8 cellular contexts compared by ENCODE assay signal in the genomic region with DNA sequence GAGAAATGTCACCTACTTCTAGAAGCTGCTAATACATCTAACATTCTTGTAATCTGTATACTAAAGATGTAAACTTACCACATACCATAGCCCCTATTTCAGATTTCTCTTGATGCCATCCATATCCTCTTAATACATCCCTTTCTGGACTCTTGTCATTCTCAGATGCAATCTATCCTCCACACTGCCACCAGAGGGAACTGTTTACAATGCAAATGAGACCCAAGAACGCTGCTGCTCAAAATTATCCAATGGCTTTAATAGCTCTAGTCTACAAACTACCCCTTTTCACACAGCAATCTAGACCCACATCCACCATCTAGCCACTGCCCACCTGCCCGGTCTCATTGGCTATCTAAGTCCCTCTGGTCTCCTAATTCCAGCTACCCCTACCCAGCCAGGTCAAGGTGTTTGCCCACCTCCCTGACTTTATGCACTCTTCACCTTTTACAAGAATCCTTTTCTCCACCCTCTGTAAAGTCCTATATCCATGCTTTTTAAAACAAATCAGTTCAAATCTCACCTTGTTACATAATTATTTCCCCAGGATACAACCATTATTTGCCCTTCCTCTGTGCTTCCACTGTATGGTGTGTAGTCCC. TPM values are rescaled to one million over a fixed set of nuclear protein-coding genes. Genes with fewer than 3 reads are reported as not detected.
DNase-seq lines count a peak whose midpoint lies in the region; ATAC-seq, FAIRE-seq and TF ChIP-seq lines count a peak whose summit lies in the region.

No MANE protein-coding gene starts in this region.

- H3K79me2 ChIP-seq in keratinocyte (ENCODE audit: control insufficient read depth, insufficient read depth, low read length), result no peaks in the 10 kb centered on the region

- no peaks in the 10 kb centered on the region for H3K27me3 ChIP-seq in keratinocyte (ENCODE audit: control insufficient read depth, extremely low read depth, insufficient read depth, low read length)

- H3K36me3 Mint-ChIP-seq in activated naive CD8-positive, alpha-beta T cell treated with anti-CD3 and anti-CD28 coated beads, Interleukin-2, amount 50 U/mL, for 24 hours (ENCODE audit: low read depth), result no peaks in the 10 kb centered on the region

- peak; percentile 37 for DNase-seq in CD1c-positive myeloid dendritic cell (ENCODE audit: extremely low spot score)
- peak; percentile 37 for DNase-seq in GM13976 (ENCODE audit: low spot score)
- DNase-seq in NCI-H1694 treated with DMSO at 0.1 percent for 48 hours (lab: John Stamatoyannopoulos, UW), result peak; percentile 54
- DNase-seq in activated naive CD8-positive, alpha-beta T cell treated with anti-CD3 and anti-CD28 coated beads, Interleukin-2, amount 50 U/mL, for 24 hours, result peak; percentile 17
- DNase-seq in keratinocyte (ENCODE audit: low read depth, low spot score), result peak; percentile 44
- DNase-seq in urothelium cell line (ENCODE audit: low spot score), result peak; percentile 24
- DNase-seq in NCI-H446 treated with DMSO at 0.1 percent for 48 hours (lab: John Stamatoyannopoulos, UW), result no peak

- no peaks in the 10 kb centered on the region for H4K20me1 ChIP-seq in keratinocyte (ENCODE audit: control insufficient read depth, extremely low read depth, insufficient read depth, low read length)

- in situ Hi-C loops in GM13976 (cut with MboI; ENCODE audit: low sequenced_read_pairs, unreplicated experiment), result loop anchor here (25.0 kb wide), 1 partner anchor 403 kb away; no protein-coding TSS in a partner anchor

- dilution Hi-C loops in keratinocyte (cut with MboI; ENCODE audit: extremely low pct_ligation_motif_present, low sequenced_read_pairs), result no loop called here

- no peak overlapping the region for H3K4me3 Mint-ChIP-seq in activated naive CD8-positive, alpha-beta T cell treated with anti-CD3 and anti-CD28 coated beads, Interleukin-2, amount 50 U/mL, for 24 hours

- H3K9ac ChIP-seq in keratinocyte (ENCODE audit: control insufficient read depth, extremely low read depth, insufficient read depth, low read length), result no peak overlapping the region

- no peak overlapping the region for H3K27ac ChIP-seq in keratinocyte (ENCODE audit: control insufficient read depth, insufficient read depth, low read length)

- H3K9me1 ChIP-seq in keratinocyte (ENCODE audit: control insufficient read depth, extremely low read depth, insufficient read depth, low read length), result no peaks in the 10 kb centered on the region

- no peak overlapping the region for H3K4me2 ChIP-seq in keratinocyte (ENCODE audit: control insufficient read depth, extremely low read depth, insufficient read depth, low read depth, low read length)

- H3K4me1 Mint-ChIP-seq in activated naive CD8-positive, alpha-beta T cell treated with anti-CD3 and anti-CD28 coated beads, Interleukin-2, amount 50 U/mL, for 24 hours, result peaks cover 2% of the 10 kb centered on the region

- FAIRE-seq in keratinocyte (lab: Jason Lieb, UNC), result peak; percentile 5
- FAIRE-seq in urothelium cell line (lab: Jason Lieb, UNC), result no peak

- H3K9me3 ChIP-seq in keratinocyte (ENCODE audit: control insufficient read depth, low read depth, low read length), result no peaks in the 10 kb centered on the region

- ATAC-seq in HG02870 (IDR thresholded peaks at IDR 0.05; ENCODE audit: unreplicated experiment), result peak; percentile 30
- peak; percentile 50 for ATAC-seq in activated naive CD8-positive, alpha-beta T cell treated with anti-CD3 and anti-CD28 coated beads, Interleukin-2, amount 50 U/mL, for 24 hours

- no peaks in the 10 kb centered on the region for H3K36me3 ChIP-seq in keratinocyte (ENCODE audit: control insufficient read depth in 2 of 2, extremely low read depth in 1 of 2, insufficient read depth in 2 of 2, low read length in 2 of 2)

- H3K4me1 ChIP-seq in keratinocyte (ENCODE audit: control insufficient read depth, extremely low read depth, insufficient read depth, low read length), result peaks cover 11% of the 10 kb centered on the region

- no peaks in the 10 kb centered on the region for H3K9me3 Mint-ChIP-seq in activated naive CD8-positive, alpha-beta T cell treated with anti-CD3 and anti-CD28 coated beads, Interleukin-2, amount 50 U/mL, for 24 hours

- no peak overlapping the region for H3K27ac Mint-ChIP-seq in activated naive CD8-positive, alpha-beta T cell treated with anti-CD3 and anti-CD28 coated beads, Interleukin-2, amount 50 U/mL, for 24 hours

- H3K4me3 ChIP-seq in keratinocyte (ENCODE audit: control insufficient read depth in 2 of 3, extremely low read depth in 1 of 3, insufficient read depth in 2 of 3, low read depth in 1 of 3, low read length in 3 of 3), result no peak overlapping the region

- peak overlapping the region; percentile 58 for H2AFZ ChIP-seq in keratinocyte (ENCODE audit: control insufficient read depth, low read length)

- peaks cover 22% of the 10 kb centered on the region for H3K27me3 Mint-ChIP-seq in activated naive CD8-positive, alpha-beta T cell treated with anti-CD3 and anti-CD28 coated beads, Interleukin-2, amount 50 U/mL, for 24 hours

- TF ChIP-seq CTCF in GM13976 (IDR thresholded peaks at IDR 0.05; ENCODE audit: borderline replicate concordance, control extremely low read depth, extremely low read depth, insufficient read depth, missing control alignments) (peak; percentile 46), keratinocyte (optimal IDR thresholded peaks at IDR 0.05 in 1 of 3, IDR thresholded peaks at IDR 0.05 in 1 of 3, conservative IDR thresholded peaks at IDR 0.05 in 1 of 3; ENCODE audit: extremely low read depth in 1 of 3, insufficient read depth in 2 of 3, low read length in 3 of 3) (peak; percentile 61 to 77 (median 62))

RNA-seq across cellular contexts. Expression of gene FAXC, which starts 14.8 kb away (rescaled TPM):
- polyA plus RNA-seq in keratinocyte, result 4.0 to 8.3 TPM (median 8.0 TPM) in 3 replicates
- 0.20 TPM for polyA plus RNA-seq in keratinocyte (2011; ENCODE audit: low read depth)
- polyA plus RNA-seq in keratinocyte (2011; cell fraction: cytosol; rRNA removed), result 5.1 and 5.7 TPM in 2 replicates
- 6.2 and 6.5 TPM in 2 replicates for polyA plus RNA-seq in keratinocyte (2011; cell fraction: nucleus; rRNA removed)
- polyA plus RNA-seq in keratinocyte (2012; ENCODE audit: low replicate concordance), result 0.35 and 5.0 TPM in 2 replicates
- 3.7 to 9.6 TPM (median 4.2 TPM) in 3 replicates for polyA minus RNA-seq in keratinocyte
- polyA minus RNA-seq in keratinocyte (2011; cell fraction: cytosol; rRNA and poly(A)+ RNA removed), result 2.9 TPM
- 1.7 and 1.9 TPM in 2 replicates for polyA minus RNA-seq in keratinocyte (2011; cell fraction: nucleus; rRNA and poly(A)+ RNA removed)

RNA-seq across cellular contexts. Expression of gene COQ3, which starts 59.4 kb away (rescaled TPM):
- 9.9 to 21.2 TPM (median 14.7 TPM) in 3 replicates for polyA plus RNA-seq in keratinocyte
- 3.4 TPM for polyA plus RNA-seq in keratinocyte (2011; ENCODE audit: low read depth)
- 10.0 and 17.2 TPM in 2 replicates for polyA plus RNA-seq in keratinocyte (2011; cell fraction: cytosol; rRNA removed)
- polyA plus RNA-seq in keratinocyte (2011; cell fraction: nucleus; rRNA removed), result 11.9 and 15.4 TPM in 2 replicates
- polyA plus RNA-seq in keratinocyte (2012; ENCODE audit: low replicate concordance), result 6.3 and 16.1 TPM in 2 replicates
- polyA minus RNA-seq in keratinocyte, result 0.56 to 8.3 TPM (median 3.7 TPM) in 3 replicates
- polyA minus RNA-seq in keratinocyte (2011; cell fraction: cytosol; rRNA and poly(A)+ RNA removed), result 2.1 TPM
- polyA minus RNA-seq in keratinocyte (2011; cell fraction: nucleus; rRNA and poly(A)+ RNA removed), result 2.3 and 3.3 TPM in 2 replicates
